40 cellular contexts compared by ENCODE assay signal in the genomic region with DNA sequence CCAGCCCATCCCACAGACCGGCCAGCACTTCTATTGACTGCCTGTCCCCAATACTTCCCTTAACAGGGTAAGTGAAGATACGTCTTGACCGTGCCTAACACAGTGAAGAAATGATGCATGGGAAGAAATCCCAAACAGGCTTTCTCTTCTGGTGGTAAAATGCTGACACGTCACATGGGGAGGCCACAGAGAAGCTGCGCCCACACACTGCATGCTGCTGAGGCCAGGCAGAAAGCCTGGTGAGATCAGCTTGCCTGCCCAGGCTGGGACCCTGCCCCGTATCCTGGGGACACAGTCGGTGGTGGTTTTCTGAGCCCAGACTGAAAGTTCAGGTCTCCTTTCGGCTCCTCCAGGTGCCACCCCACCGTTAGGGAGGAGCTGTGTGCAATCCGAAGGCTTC.
"Had no signal": no experiment of that assay in that cellular context is flagged by ENCODE, and none has a peak within 500 bp of the region (broad histone marks: within the 10 kb centered on the region; RNA-seq: fewer than 3 reads in every experiment).

No MANE protein-coding gene starts in this region.

- H3K27ac ChIP-seq: adrenal gland, ascending aorta, body of pancreas, brain microvascular endothelial cell, breast epithelium, cardiac muscle cell had no signal

- H3K4me3 Mint-ChIP-seq: activated naive CD4-positive, alpha-beta T cell treated with anti-CD3 and anti-CD28 coated beads for 36 hours; activated naive CD4-positive, alpha-beta T cell treated with anti-CD3 and anti-CD28 coated beads, Interleukin-2, amount 10 ng/mL, durations not matched to agents 7 days and 5 days; activated naive CD4-positive, alpha-beta T cell treated with anti-CD3 and anti-CD28 coated beads, Interleukin-2, amount 50 U/mL, for 24 hours; activated naive CD8-positive, alpha-beta T cell; activated naive CD8-positive, alpha-beta T cell treated with anti-CD3 and anti-CD28 coated beads for 36 hours; activated naive CD8-positive, alpha-beta T cell treated with anti-CD3 and anti-CD28 coated beads, Interleukin-2, amount 10 ng/mL, durations not matched to agents 7 days and 5 days; activated naive CD8-positive, alpha-beta T cell treated with anti-CD3 and anti-CD28 coated beads, Interleukin-2, amount 50 U/mL, for 24 hours; activated T-cell treated with anti-CD3 and anti-CD28 coated beads, Interleukin-2, amount 50 U/mL, for 24 hours; activated T-cell treated with anti-CD3 and anti-CD28 coated beads, Interleukin-2, amount 50 U/mL, for 4 hours; activated T-cell treated with anti-CD3 and anti-CD28 coated beads, Interleukin-2, amount 50 U/mL, for 72 hours; activated T-helper 1 cell treated with anti-CD3 and anti-CD28 coated beads, Interleukin-12 subunit alpha, Interleukin-12 subunit beta, Interleukin-2, Interleukin-4 antibody, amounts not matched to agents 30 ng/mL and 10 ng/mL and 1 ng/mL, durations not matched to agents 14 hours and 24 hours and 36 hours; activated T-helper 17 cell treated with anti-CD3 and anti-CD28 coated beads, Interleukin-2, amount 50 U/mL, for 72 hours; brain; central memory CD8-positive, alpha-beta T cell had no signal

- H3K27ac Mint-ChIP-seq: activated naive CD4-positive, alpha-beta T cell treated with anti-CD3 and anti-CD28 coated beads for 36 hours; activated naive CD4-positive, alpha-beta T cell treated with anti-CD3 and anti-CD28 coated beads, Interleukin-2, amount 50 U/mL, for 24 hours; activated naive CD4-positive, alpha-beta T cell treated with anti-CD3 and anti-CD28 coated beads, Interleukin-2, amount 50 U/mL, for 72 hours; activated naive CD8-positive, alpha-beta T cell treated with anti-CD3 and anti-CD28 coated beads for 36 hours; activated naive CD8-positive, alpha-beta T cell treated with anti-CD3 and anti-CD28 coated beads, Interleukin-2, amount 10 ng/mL, durations not matched to agents 7 days and 5 days; activated naive CD8-positive, alpha-beta T cell treated with anti-CD3 and anti-CD28 coated beads, Interleukin-2, amount 50 U/mL, for 24 hours; activated T-cell treated with anti-CD3 and anti-CD28 coated beads, Interleukin-2, amount 50 U/mL, for 24 hours; activated T-cell treated with anti-CD3 and anti-CD28 coated beads, Interleukin-2, amount 50 U/mL, for 72 hours; activated T-helper 1 cell treated with anti-CD3 and anti-CD28 coated beads, Interleukin-12 subunit alpha, Interleukin-12 subunit beta, Interleukin-2, Interleukin-4 antibody, amounts not matched to agents 30 ng/mL and 10 ng/mL and 1 ng/mL, durations not matched to agents 14 hours and 24 hours and 36 hours; activated T-helper 17 cell treated with anti-CD3 and anti-CD28 coated beads, Interleukin-2, amount 50 U/mL, for 72 hours; activated T-helper 2 cell treated with anti-CD3 and anti-CD28 coated beads, Interferon-gamma antibody, Interleukin-2, Interleukin-4, amounts not matched to agents 10 μg/mL and 5 μg/mL and 100 μg/mL, durations not matched to agents 14 hours and 24 hours and 36 hours had no signal

- FAIRE-seq: astrocyte, bronchial epithelial cell had no signal

- H3K27me3 ChIP-seq: adrenal gland, ascending aorta, body of pancreas, brain microvascular endothelial cell, breast epithelium, cardiac muscle cell had no signal

- H3K9me3 Mint-ChIP-seq: activated naive CD4-positive, alpha-beta T cell treated with anti-CD3 and anti-CD28 coated beads for 36 hours; activated naive CD4-positive, alpha-beta T cell treated with anti-CD3 and anti-CD28 coated beads, Interleukin-2, amount 50 U/mL, for 24 hours; activated naive CD8-positive, alpha-beta T cell treated with anti-CD3 and anti-CD28 coated beads for 36 hours; activated naive CD8-positive, alpha-beta T cell treated with anti-CD3 and anti-CD28 coated beads, Interleukin-2, amount 10 ng/mL, durations not matched to agents 7 days and 5 days; activated naive CD8-positive, alpha-beta T cell treated with anti-CD3 and anti-CD28 coated beads, Interleukin-2, amount 50 U/mL, for 24 hours; activated T-cell treated with anti-CD3 and anti-CD28 coated beads, Interleukin-2, amount 50 U/mL, for 24 hours; activated T-cell treated with anti-CD3 and anti-CD28 coated beads, Interleukin-2, amount 50 U/mL, for 4 hours; activated T-helper 1 cell treated with anti-CD3 and anti-CD28 coated beads, Interleukin-12 subunit alpha, Interleukin-12 subunit beta, Interleukin-2, Interleukin-4 antibody, amounts not matched to agents 30 ng/mL and 10 ng/mL and 1 ng/mL, durations not matched to agents 14 hours and 24 hours and 36 hours; activated T-helper 17 cell treated with anti-CD3 and anti-CD28 coated beads, Interleukin-2, amount 50 U/mL, for 72 hours; activated T-helper 2 cell treated with anti-CD3 and anti-CD28 coated beads, Interferon-gamma antibody, Interleukin-2, Interleukin-4, amounts not matched to agents 10 μg/mL and 5 μg/mL and 100 μg/mL, durations not matched to agents 14 hours and 24 hours and 36 hours; central memory CD8-positive, alpha-beta T cell had no signal

- H3K4me1 ChIP-seq: adrenal gland, ascending aorta, body of pancreas, breast epithelium had no signal

- H3K4me3 ChIP-seq: adrenal gland, ascending aorta, body of pancreas, breast epithelium, cardiac muscle cell had no signal

- H3K4me1 Mint-ChIP-seq: activated naive CD8-positive, alpha-beta T cell treated with anti-CD3 and anti-CD28 coated beads, Interleukin-2, amount 10 ng/mL, durations not matched to agents 7 days and 5 days; activated T-helper 17 cell treated with anti-CD3 and anti-CD28 coated beads, Interleukin-2, amount 50 U/mL, for 72 hours; brain; central memory CD8-positive, alpha-beta T cell had no signal

- DNase-seq: activated effector memory CD4-positive, alpha-beta T cell treated with anti-CD3 and anti-CD28 coated beads, Interleukin-2, amount 50 U/mL, for 16 hours; activated effector memory CD4-positive, alpha-beta T cell treated with Interleukin-2 at 50 U/mL for 16 hours; activated gamma-delta T cell; activated gamma-delta T cell treated with Interleukin-2 at 50 U/mL for 16 hours; activated naive CD4-positive, alpha-beta T cell; activated naive CD4-positive, alpha-beta T cell treated with anti-CD3 and anti-CD28 coated beads for 36 hours; activated naive CD4-positive, alpha-beta T cell treated with anti-CD3 and anti-CD28 coated beads, Interleukin-2, amount 10 ng/mL, durations not matched to agents 7 days and 5 days; activated naive CD4-positive, alpha-beta T cell treated with anti-CD3 and anti-CD28 coated beads, Interleukin-2, amount 50 U/mL, for 16 hours; activated naive CD4-positive, alpha-beta T cell treated with Interleukin-2 at 50 U/mL for 16 hours; activated naive CD8-positive, alpha-beta T cell treated with anti-CD3 and anti-CD28 coated beads for 36 hours; activated naive CD8-positive, alpha-beta T cell treated with anti-CD3 and anti-CD28 coated beads, Interleukin-2, amount 10 ng/mL, durations not matched to agents 7 days and 5 days; activated naive CD8-positive, alpha-beta T cell treated with anti-CD3 and anti-CD28 coated beads, Interleukin-2, amount 50 U/mL, for 24 hours; activated T-cell treated with anti-CD3 and anti-CD28 coated beads, Interleukin-2, amount 50 U/mL, for 1 hour; activated T-cell treated with anti-CD3 and anti-CD28 coated beads, Interleukin-2, amount 50 U/mL, for 24 hours; activated T-cell treated with anti-CD3 and anti-CD28 coated beads, Interleukin-2, amount 50 U/mL, for 4 hours; activated T-cell treated with anti-CD3 and anti-CD28 coated beads, Interleukin-2, amount 50 U/mL, for 48 hours; activated T-cell treated with anti-CD3 and anti-CD28 coated beads, Interleukin-2, amount 50 U/mL, for 72 hours; adrenal gland; amniotic stem cell; amygdala; anterior cingulate cortex; aorta; body of pancreas; brain microvascular endothelial cell; caudate nucleus; central memory CD4-positive, alpha-beta T cell; cerebellar nuclear complex had no signal

- H3K9me3 ChIP-seq: adrenal gland, ascending aorta, body of pancreas, breast epithelium had no signal

- ATAC-seq: activated naive CD4-positive, alpha-beta T cell treated with anti-CD3 and anti-CD28 coated beads, Interleukin-2, amount 50 U/mL, for 72 hours; activated naive CD8-positive, alpha-beta T cell treated with anti-CD3 and anti-CD28 coated beads, Interleukin-2, amount 50 U/mL, for 24 hours; activated T-cell treated with anti-CD3 and anti-CD28 coated beads, Interleukin-2, amount 50 U/mL, for 4 hours; activated T-cell treated with anti-CD3 and anti-CD28 coated beads, Interleukin-2, amount 50 U/mL, for 72 hours; activated T-helper 17 cell treated with anti-CD3 and anti-CD28 coated beads, Interleukin-2, amount 50 U/mL, for 72 hours; body of pancreas had no signal

- H3K36me3 ChIP-seq: adrenal gland, ascending aorta, brain microvascular endothelial cell, breast epithelium, cardiac muscle cell had no signal

- H3K27me3 Mint-ChIP-seq: activated naive CD8-positive, alpha-beta T cell; activated naive CD8-positive, alpha-beta T cell treated with anti-CD3 and anti-CD28 coated beads for 36 hours; activated naive CD8-positive, alpha-beta T cell treated with anti-CD3 and anti-CD28 coated beads, Interleukin-2, amount 10 ng/mL, durations not matched to agents 7 days and 5 days; activated naive CD8-positive, alpha-beta T cell treated with anti-CD3 and anti-CD28 coated beads, Interleukin-2, amount 50 U/mL, for 24 hours; activated T-cell treated with anti-CD3 and anti-CD28 coated beads, Interleukin-2, amount 50 U/mL, for 24 hours; activated T-helper 17 cell treated with anti-CD3 and anti-CD28 coated beads, Interleukin-2, amount 50 U/mL, for 72 hours had no signal

- H3K36me3 Mint-ChIP-seq: activated naive CD4-positive, alpha-beta T cell treated with anti-CD3 and anti-CD28 coated beads, Interleukin-2, amount 10 ng/mL, durations not matched to agents 7 days and 5 days; activated naive CD4-positive, alpha-beta T cell treated with anti-CD3 and anti-CD28 coated beads, Interleukin-2, amount 50 U/mL, for 24 hours; activated naive CD4-positive, alpha-beta T cell treated with anti-CD3 and anti-CD28 coated beads, Interleukin-2, amount 50 U/mL, for 72 hours; activated naive CD8-positive, alpha-beta T cell treated with anti-CD3 and anti-CD28 coated beads for 36 hours; activated naive CD8-positive, alpha-beta T cell treated with anti-CD3 and anti-CD28 coated beads, Interleukin-2, amount 10 ng/mL, durations not matched to agents 7 days and 5 days; brain had no signal
